12 cellular contexts compared by ENCODE assay signal in the genomic region with DNA sequence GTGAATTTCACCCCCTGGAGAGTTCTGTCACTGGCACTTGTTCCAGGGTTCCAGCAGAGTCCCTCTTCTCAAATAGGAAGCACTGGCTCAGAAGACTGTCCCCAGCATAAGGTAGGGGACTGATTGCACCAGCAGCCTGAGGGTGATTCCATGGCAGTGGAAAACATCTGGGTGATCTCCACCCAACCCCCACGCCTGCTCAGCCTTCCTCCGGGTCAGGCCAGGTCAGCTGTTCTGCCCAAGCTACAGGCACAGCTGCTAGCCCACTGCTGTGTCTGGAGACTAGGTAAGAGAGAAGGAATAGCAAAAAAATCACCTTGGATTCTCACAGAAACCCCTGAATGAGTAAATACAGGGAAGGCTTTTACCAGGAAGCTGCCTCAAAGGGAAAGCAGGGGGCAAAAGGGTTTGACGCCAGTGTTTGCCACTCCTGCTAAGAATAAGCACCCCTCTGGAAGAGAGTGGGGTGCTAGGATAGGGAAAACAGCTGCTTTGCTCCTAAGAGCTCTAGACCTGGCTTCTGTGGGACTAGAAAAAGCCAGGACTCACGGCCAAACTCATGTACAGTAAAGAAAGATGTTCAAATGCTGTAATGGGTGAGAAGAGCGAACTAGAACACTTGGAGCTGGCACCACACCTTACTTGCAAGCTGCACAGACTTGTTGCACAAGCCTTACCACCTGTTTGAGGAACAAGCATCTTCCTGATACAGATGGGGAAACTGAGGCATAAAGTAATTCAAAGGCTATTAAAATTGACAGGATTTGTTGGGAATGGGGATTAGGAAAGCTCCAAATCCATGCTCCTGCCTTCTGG. TPM values are rescaled to one million over a fixed set of nuclear protein-coding genes. Genes with fewer than 3 reads are reported as not detected.
A peak's percentile ranks its signal among the peaks of the same experiment; 100 is the strongest.
DNase-seq lines count a peak whose midpoint lies in the region; ATAC-seq and TF ChIP-seq lines count a peak whose summit lies in the region.
"Had no signal": no experiment of that assay in that cellular context is flagged by ENCODE, and none has a peak within 500 bp of the region (broad histone marks: within the 10 kb centered on the region; RNA-seq: fewer than 3 reads in every experiment).

No MANE protein-coding gene starts in this region.

- H3K9ac ChIP-seq in mesendoderm (ENCODE audit: low read length), result no peak overlapping the region

- peaks cover 93% of the 10 kb centered on the region for H3K4me1 Mint-ChIP-seq in CD14-positive monocyte
- peaks cover 45% of the 10 kb centered on the region for H3K4me1 Mint-ChIP-seq in activated T-helper 17 cell treated with anti-CD3 and anti-CD28 coated beads, Interleukin-2, amount 50 U/mL, for 72 hours

- H2BK15ac ChIP-seq in mesendoderm (replicated peaks; ENCODE audit: low read depth), result no peak overlapping the region

- no peaks in the 10 kb centered on the region for H3K79me2 ChIP-seq in mesendoderm (ENCODE audit: control insufficient read depth, insufficient read depth, low read length)

- no CpG with 5 or more reads among the region's 5 CpGs for WGBS in mesendoderm (ENCODE audit: extremely low coverage, insufficient coverage, low lambda C conversion rate)

- peaks cover 23 to 25% of the 10 kb centered on the region in 2 donors for H3K36me3 Mint-ChIP-seq in CD14-positive monocyte
- peaks cover 41% of the 10 kb centered on the region for H3K36me3 Mint-ChIP-seq in activated T-helper 17 cell treated with anti-CD3 and anti-CD28 coated beads, Interleukin-2, amount 50 U/mL, for 72 hours (ENCODE audit: low read depth)

- H3K79me1 ChIP-seq in mesendoderm (ENCODE audit: low read length), result no peaks in the 10 kb centered on the region

- H3K4me3 Mint-ChIP-seq in CD14-positive monocyte, result peak overlapping the region; percentile 66 to 78
- H3K4me3 Mint-ChIP-seq in activated T-helper 17 cell treated with anti-CD3 and anti-CD28 coated beads, Interleukin-2, amount 50 U/mL, for 72 hours, result peak overlapping the region; percentile 94
- H3K4me3 Mint-ChIP-seq: GM23338 had no signal

- H3K23ac ChIP-seq in mesendoderm (ENCODE audit: low read length), result no peak overlapping the region

- H3K27me3 ChIP-seq in mesendoderm (ENCODE audit: insufficient read depth, low read length, poor library complexity), result no peaks in the 10 kb centered on the region
- H3K27me3 ChIP-seq: foreskin keratinocyte had no signal

- peaks cover 0 to 2% (median 0%) of the 10 kb centered on the region in 7 donors for H3K9me3 Mint-ChIP-seq in CD14-positive monocyte
- H3K9me3 Mint-ChIP-seq in activated T-helper 17 cell treated with anti-CD3 and anti-CD28 coated beads, Interleukin-2, amount 50 U/mL, for 72 hours, result no peaks in the 10 kb centered on the region
- H3K9me3 Mint-ChIP-seq: GM23338 had no signal

- no peak overlapping the region for H4K5ac ChIP-seq in mesendoderm (ENCODE audit: low read length)

- no peak overlapping the region for H2BK5ac ChIP-seq in mesendoderm (ENCODE audit: low read length)

- no peak for ATAC-seq in activated T-helper 17 cell treated with anti-CD3 and anti-CD28 coated beads, Interleukin-2, amount 50 U/mL, for 72 hours (replicated peaks)
- no peak for ATAC-seq in HG02840 (IDR thresholded peaks at IDR 0.05; ENCODE audit: low FRiP score, unreplicated experiment)
- ATAC-seq in HG02678 (IDR thresholded peaks at IDR 0.05; ENCODE audit: unreplicated experiment), result no peak
- ATAC-seq: GM23338, left lobe of liver had no signal

- no peak overlapping the region for H2BK120ac ChIP-seq in mesendoderm (ENCODE audit: low read depth, low read length)

- TF ChIP-seq CTCF in CD14-positive monocyte (IDR thresholded peaks at IDR 0.05) (no peak), GM12875 (IDR thresholded peaks at IDR 0.05; ENCODE audit: borderline replicate concordance, insufficient read depth, low read depth, low read length) (no peak)

- H3K18ac ChIP-seq in mesendoderm (ENCODE audit: low read length), result no peak overlapping the region

- H3K4me1 ChIP-seq in mesendoderm (ENCODE audit: control insufficient read depth, low read depth, low read length), result no peaks in the 10 kb centered on the region

- no peak overlapping the region for H3K56ac ChIP-seq in mesendoderm (ENCODE audit: low read length)

- H4K8ac ChIP-seq in mesendoderm (ENCODE audit: low read depth, low read length), result no peak overlapping the region

- peak overlapping the region; percentile 93 for H2AK5ac ChIP-seq in mesendoderm (ENCODE audit: low read length)

- H3K4me2 ChIP-seq in mesendoderm (ENCODE audit: low read length), result no peak overlapping the region
- H3K4me2 ChIP-seq: GM23338 had no signal

- H3K27ac Mint-ChIP-seq in CD14-positive monocyte, result peak overlapping the region; percentile 93 to 98 (median 97)
- peak overlapping the region; percentile 96 for H3K27ac Mint-ChIP-seq in activated T-helper 17 cell treated with anti-CD3 and anti-CD28 coated beads, Interleukin-2, amount 50 U/mL, for 72 hours
- H3K27ac Mint-ChIP-seq: GM23338 had no signal

- H3K4me3 ChIP-seq in GM12875 (ENCODE audit: low read depth, low read length) (peak overlapping the region; percentile 65), mesendoderm (ENCODE audit: low read length) (no peak overlapping the region)
- H3K4me3 ChIP-seq: GM23338 had no signal

- DNase-seq in CD14-positive monocyte (ENCODE audit: low spot score), result no peak
- DNase-seq in mesendoderm, result no peak
- no peak for DNase-seq in midbrain (lab: John Stamatoyannopoulos, UW)
- DNase-seq in NCI-H2029 treated with DMSO at 0.1 percent for 48 hours (lab: John Stamatoyannopoulos, UW), result no peak
- DNase-seq: NCI-H1105 treated with DMSO at 0.1 percent for 48 hours had no signal

- intact Hi-C loops in CD14-positive monocyte (cut with micrococcal nuclease), result loop anchor here (5.0 to 10.0 kb wide), 4 partner anchors 324 to 557 kb away; a partner anchor contains a TSS

- no peaks in the 10 kb centered on the region for H3K36me3 ChIP-seq in mesendoderm (ENCODE audit: control insufficient read depth, insufficient read depth, low read length)

- H3K27me3 Mint-ChIP-seq in CD14-positive monocyte (ENCODE audit: low read depth in 3 of 3), result no peaks in the 10 kb centered on the region
- H3K27me3 Mint-ChIP-seq in activated T-helper 17 cell treated with anti-CD3 and anti-CD28 coated beads, Interleukin-2, amount 50 U/mL, for 72 hours, result no peaks in the 10 kb centered on the region

- H3K27ac ChIP-seq in mesendoderm (ENCODE audit: low read depth, low read length), result no peak overlapping the region
- H3K27ac ChIP-seq: foreskin keratinocyte had no signal

- H3K4ac ChIP-seq in mesendoderm (ENCODE audit: low read depth, low read length), result no peak overlapping the region

RNA-seq across cellular contexts. Expression of a gene that starts 1.0 kb away (rescaled TPM):
- polyA plus RNA-seq in CD14-positive monocyte, result 10 to 100 TPM; 22.4 to 24.0 TPM
- total RNA-seq in activated T-helper 17 cell treated with anti-CD3 and anti-CD28 coated beads, Interleukin-2, amount 50 U/mL, for 72 hours, result 100 to 1,000 TPM; 146 to 148 TPM
- polyA plus RNA-seq in mesendoderm (2013, experiment 1 of 2), result 0.53 TPM
- 0.46 TPM for polyA plus RNA-seq in mesendoderm (2013, experiment 2 of 2)

RNA-seq across cellular contexts. Expression of a gene that starts 26.0 kb away (rescaled TPM):
- 1 to 10 TPM; 1.4 to 9.9 TPM for polyA plus RNA-seq in CD14-positive monocyte
- 1 to 10 TPM; 2.7 to 3.8 TPM for total RNA-seq in activated T-helper 17 cell treated with anti-CD3 and anti-CD28 coated beads, Interleukin-2, amount 50 U/mL, for 72 hours
- polyA plus RNA-seq in mesendoderm (2013, experiment 1 of 2), result 0.13 TPM
- not detected for polyA plus RNA-seq in mesendoderm (2013, experiment 2 of 2)
- total RNA-seq: GM23338 had no signal
